Comparison of ENCODE assay signal across 21 cellular contexts in genomic region chr3:169640467-169641148, GRCh38. TPM values are rescaled to one million over a fixed set of nuclear protein-coding genes. Genes with fewer than 3 reads are reported as not detected.
DNase-seq lines count a peak whose midpoint lies in the region; ATAC-seq, FAIRE-seq and TF ChIP-seq lines count a peak whose summit lies in the region.
"Had no signal": no experiment of that assay in that cellular context is flagged by ENCODE, and none has a peak within 500 bp of the region (broad histone marks: within the 10 kb centered on the region; RNA-seq: fewer than 3 reads in every experiment).

No MANE protein-coding gene starts in this region.

- no peaks in the 10 kb centered on the region for H3K9me3 ChIP-seq in HepG2 (ENCODE audit: low read length)
- no peaks in the 10 kb centered on the region for H3K9me3 ChIP-seq in right lobe of liver
- H3K9me3 ChIP-seq in mucosa of descending colon = no peaks in the 10 kb centered on the region
- no peaks in the 10 kb centered on the region for H3K9me3 ChIP-seq in small intestine (ENCODE audit: control insufficient read depth, low read depth)
- no peaks in the 10 kb centered on the region for H3K9me3 ChIP-seq in T-helper 17 cell (ENCODE audit: control insufficient read depth, low read length, poor library complexity, severe bottlenecking)
- H3K9me3 ChIP-seq: BLaER1, Caco-2 had no signal

- TF ChIP-seq CTCF in HepG2 (CRISPR knock-in tag; IDR thresholded peaks at IDR 0.05) = no peak
- no peak for TF ChIP-seq CTCF in right lobe of liver (IDR thresholded peaks at IDR 0.05)
- TF ChIP-seq CTCF in mucosa of descending colon (IDR thresholded peaks at IDR 0.05) = no peak
- no peak for TF ChIP-seq CTCF in GM20000 (IDR thresholded peaks at IDR 0.05; ENCODE audit: extremely low read depth, missing control alignments)

- H3K4me1 Mint-ChIP-seq in effector memory CD8-positive, alpha-beta T cell (ENCODE audit: low read depth in 2 of 2) = no peaks in the 10 kb centered on the region
- no peaks in the 10 kb centered on the region for H3K4me1 Mint-ChIP-seq in T-helper 17 cell
- H3K4me1 Mint-ChIP-seq: CD8-positive, alpha-beta memory T cell had no signal

- peaks cover 67 to 68% of the 10 kb centered on the region in 2 donors for H3K27me3 Mint-ChIP-seq in effector memory CD8-positive, alpha-beta T cell
- peaks cover 59% of the 10 kb centered on the region for H3K27me3 Mint-ChIP-seq in T-helper 17 cell

- TF ChIP-seq POLR2A in HepG2 (IDR thresholded peaks at IDR 0.05; ENCODE audit: insufficient read depth in 1 of 2, low read depth in 2 of 2, low read length in 2 of 2) = no peak
- no peak for TF ChIP-seq POLR2A in right lobe of liver (IDR thresholded peaks at IDR 0.05)

- DNase-seq in HepG2 (ENCODE audit: low spot score) (no peak), right lobe of liver (no peak), mucosa of descending colon (no peak), small intestine (no peak), GM20000 (ENCODE audit: low spot score) (no peak), T-helper 17 cell (no peak)
- no peak for DNase-seq in effector memory CD8-positive, alpha-beta T cell
- DNase-seq: AML-193; Caco-2; CD8-positive, alpha-beta memory T cell; DND-41; GDM1; H7; HFFc6; KBM-7 had no signal

- no peaks in the 10 kb centered on the region for H3K9me3 Mint-ChIP-seq in effector memory CD8-positive, alpha-beta T cell
- H3K9me3 Mint-ChIP-seq: GM23338, HFFc6 had no signal

- POLR2A ChIA-PET in HepG2 (lab: Yijun Ruan, JAX) = no interaction called here

- WGBS in HepG2 (ENCODE audit: low lambda C conversion rate) = 12% methylated on average over 4 of the region's 4 CpGs
- 40% methylated on average over 4 of the region's 4 CpGs for WGBS in right lobe of liver (ENCODE audit: insufficient coverage, low coverage, low lambda C conversion rate, missing lambda C conversion rate)
- 27 to 67% (median 45%) methylated on average over 4 of the region's 4 CpGs for WGBS in small intestine, 3 donors

- H3K4me2 ChIP-seq in HepG2 (ENCODE audit: low read depth, low read length) = no peak overlapping the region
- H3K4me2 ChIP-seq: BLaER1, GM23338 had no signal

- H3K9ac ChIP-seq in HepG2 (ENCODE audit: insufficient read depth, low read depth, low read length) = no peak overlapping the region
- H3K9ac ChIP-seq: BLaER1 had no signal

- no peaks in the 10 kb centered on the region for H4K20me1 ChIP-seq in HepG2 (ENCODE audit: insufficient read depth, low read length)
- H4K20me1 ChIP-seq: BLaER1 had no signal

- intact Hi-C loops in HepG2 (cut with micrococcal nuclease; ENCODE audit: unreplicated experiment) (no loop called here), right lobe of liver (cut with DNase I) (no loop called here), mucosa of descending colon (cut with DNase I, micrococcal nuclease) (no loop called here)

- no peaks in the 10 kb centered on the region for H3K36me3 Mint-ChIP-seq in effector memory CD8-positive, alpha-beta T cell (ENCODE audit: insufficient read depth)
- H3K36me3 Mint-ChIP-seq in T-helper 17 cell (ENCODE audit: low read depth) = no peaks in the 10 kb centered on the region
- H3K36me3 Mint-ChIP-seq: CD8-positive, alpha-beta memory T cell had no signal

- H3K4me3 Mint-ChIP-seq in effector memory CD8-positive, alpha-beta T cell = no peak overlapping the region
- H3K4me3 Mint-ChIP-seq in T-helper 17 cell = no peak overlapping the region
- H3K4me3 Mint-ChIP-seq: CD8-positive, alpha-beta memory T cell; GM23338; HFFc6 had no signal

- no peak for TF ChIP-seq EP300 in HepG2 (IDR thresholded peaks at IDR 0.05; ENCODE audit: low read depth in 2 of 2, low read length in 2 of 2)
- no peak for TF ChIP-seq EP300 in HepG2 (CRISPR knock-in tag; IDR thresholded peaks at IDR 0.05; ENCODE audit: borderline replicate concordance)

- in situ Hi-C loops in HepG2 (cut with HindIII; ENCODE audit: extremely low pct_ligation_motif_present, low pct_unique_long_range_greater_than_20kb) = no loop called here

- H2AFZ ChIP-seq in HepG2 (ENCODE audit: low read length) = no peak overlapping the region
- H2AFZ ChIP-seq: GM23338 had no signal

- FAIRE-seq in HepG2 (lab: Jason Lieb, UNC) (no peak), small intestine (lab: Jason Lieb, UNC) (no peak)

- no TSS peak for BruUV-seq in HepG2 (replicated peaks; lab: Mats Ljungman, UMichigan)

- ATAC-seq in HepG2 (no peak), right lobe of liver (no peak), mucosa of descending colon (peak; percentile 29), HG03442 (IDR thresholded peaks at IDR 0.05; ENCODE audit: unreplicated experiment) (no peak), T-helper 17 cell (no peak)
- ATAC-seq in effector memory CD8-positive, alpha-beta T cell (replicated peaks) = no peak
- ATAC-seq: GM23338 had no signal

- CTCF ChIA-PET in HepG2 (lab: Yijun Ruan, JAX; ENCODE audit: low intra/inter-chr PET ratio, low total read pairs) = no interaction called here

- TF ChIP-seq RAD21 in HepG2 (CRISPR knock-in tag; IDR thresholded peaks at IDR 0.05) = no peak

- no peaks in the 10 kb centered on the region for H3K79me2 ChIP-seq in HepG2 (ENCODE audit: insufficient read depth, low read length)

- H3K36me3 ChIP-seq in HepG2 (replicated peaks in 1 of 2; ENCODE audit: control insufficient read depth in 1 of 2, insufficient read depth in 2 of 2, low read length in 2 of 2) = no peaks in the 10 kb centered on the region
- H3K36me3 ChIP-seq in right lobe of liver = no peaks in the 10 kb centered on the region
- H3K36me3 ChIP-seq in mucosa of descending colon (ENCODE audit: low read depth) = no peaks in the 10 kb centered on the region
- H3K36me3 ChIP-seq in small intestine (ENCODE audit: control insufficient read depth in 2 of 2, insufficient read depth in 2 of 2, low read length in 2 of 2) = no peaks in the 10 kb centered on the region
- H3K36me3 ChIP-seq: BLaER1 had no signal

- H3K27ac ChIP-seq in HepG2 (ENCODE audit: extremely low read length, insufficient read depth, low read length) (no peak overlapping the region), right lobe of liver (no peak overlapping the region), small intestine (ENCODE audit: low read depth in 1 of 2, low read length in 1 of 2) (peak overlapping the region; percentile 41 to 72)
- H3K27ac ChIP-seq: 22Rv1, BLaER1, HL-60 had no signal

- no peak overlapping the region for H3K27ac Mint-ChIP-seq in effector memory CD8-positive, alpha-beta T cell
- H3K27ac Mint-ChIP-seq in T-helper 17 cell = no peak overlapping the region
- H3K27ac Mint-ChIP-seq: CD8-positive, alpha-beta memory T cell; GM23338; HFFc6 had no signal

- H3K4me3 ChIP-seq in HepG2 (replicated peaks in 1 of 3; ENCODE audit: insufficient read depth in 1 of 3, low read depth in 2 of 3, low read length in 3 of 3) (no peak overlapping the region), right lobe of liver (no peak overlapping the region), mucosa of descending colon (no peak overlapping the region), small intestine (ENCODE audit: low read depth in 1 of 2, low read length in 2 of 2) (no peak overlapping the region)
- H3K4me3 ChIP-seq: BLaER1, GM23338 had no signal

- H3K27me3 ChIP-seq in HepG2 (ENCODE audit: control insufficient read depth in 1 of 2, insufficient read depth in 2 of 2, low read length in 2 of 2) (no peaks in the 10 kb centered on the region), right lobe of liver (no peaks in the 10 kb centered on the region), small intestine (ENCODE audit: control insufficient read depth in 2 of 2, insufficient read depth in 2 of 2, low read length in 2 of 2) (no peaks in the 10 kb centered on the region)
- H3K27me3 ChIP-seq: BLaER1 had no signal

- H3K4me1 ChIP-seq in HepG2 (ENCODE audit: insufficient read depth, low read length) (no peaks in the 10 kb centered on the region), right lobe of liver (no peaks in the 10 kb centered on the region), mucosa of descending colon (ENCODE audit: low read depth) (peaks cover 4% of the 10 kb centered on the region), small intestine (ENCODE audit: control insufficient read depth in 2 of 2, insufficient read depth in 1 of 2, low read depth in 1 of 2, low read length in 1 of 2) (peaks cover 0 to 8% of the 10 kb centered on the region in 2 donors)
- H3K4me1 ChIP-seq: BLaER1 had no signal

TF ChIP-seq in HepG2, 621 proteins besides CTCF, POLR2A, EP300 and RAD21:
- TF ChIP-seq ATF7 (IDR thresholded peaks at IDR 0.05) = peak; percentile 98
- TF ChIP-seq ATF7 (CRISPR knock-in tag; IDR thresholded peaks at IDR 0.05) = no peak
- TF ChIP-seq CREB1 (IDR thresholded peaks at IDR 0.05) = peak; percentile 94
- TF ChIP-seq CREB1 (CRISPR knock-in tag; IDR thresholded peaks at IDR 0.05) = no peak
- TF ChIP-seq NAIF1 (CRISPR knock-in tag; IDR thresholded peaks at IDR 0.05; ENCODE audit: borderline replicate concordance) = no peak

RNA-seq across cellular contexts. Expression of gene MECOM, which starts 22.9 kb away (rescaled TPM):
- 0.17 and 0.18 TPM in 2 replicates for total RNA-seq in HepG2 (2016; rRNA removed; fragmentation: Illumina TruSeq; extraction: Trizol)
- 0.09 TPM in 1 of 2 replicates, not detected in the other for total RNA-seq in HepG2 (2016; cell fraction: cytosol; rRNA removed; fragmentation: Illumina TruSeq; extraction: Trizol; ENCODE audit: low read depth)
- total RNA-seq in HepG2 (2016; cell fraction: insoluble cytoplasmic fraction; rRNA removed; fragmentation: Illumina TruSeq; extraction: Trizol) = 0.10 and 0.15 TPM in 2 replicates
- 0.06 and 0.07 TPM in 2 replicates for total RNA-seq in HepG2 (2016; cell fraction: membrane; rRNA removed; fragmentation: Illumina TruSeq; extraction: Trizol)
- total RNA-seq in HepG2 (2016; cell fraction: nucleus; rRNA removed; fragmentation: Illumina TruSeq; extraction: Trizol) = 0.31 and 0.41 TPM in 2 replicates
- 0.04 and 0.29 TPM in 2 replicates for polyA plus RNA-seq in HepG2 (2011; rRNA removed)
- 0.03 and 0.08 TPM in 2 replicates for polyA plus RNA-seq in HepG2 (2011; cell fraction: cytosol; rRNA removed)
- 0.05 and 0.10 TPM in 2 replicates for polyA plus RNA-seq in HepG2 (2011; cell fraction: nucleus; rRNA removed)
- polyA plus RNA-seq in HepG2 (2012) = 0.05 TPM in 1 of 2 replicates, not detected in the other
- not detected in 2 replicates for polyA plus RNA-seq in HepG2 (2016; cell fraction: cytosol; fragmentation: Illumina TruSeq; extraction: Trizol; ENCODE audit: low read depth)
- 0.08 and 0.10 TPM in 2 replicates for polyA plus RNA-seq in HepG2 (2016; cell fraction: insoluble cytoplasmic fraction; fragmentation: Illumina TruSeq; extraction: Trizol; ENCODE audit: low read depth)
- polyA plus RNA-seq in HepG2 (2016; cell fraction: membrane; fragmentation: Illumina TruSeq; extraction: Trizol; ENCODE audit: low read depth) = 0.03 TPM in 1 of 2 replicates, not detected in the other
- 0.20 and 0.21 TPM in 2 replicates for polyA plus RNA-seq in HepG2 (2016; cell fraction: nucleus; fragmentation: Illumina TruSeq; extraction: Trizol; ENCODE audit: insufficient read depth, low read depth)
- 37.6 TPM in 1 of 2 replicates, not detected in the other for polyA minus RNA-seq in HepG2 (2011; rRNA and poly(A)+ RNA removed; ENCODE audit: low replicate concordance)
- 0.35 TPM in 1 of 2 replicates, not detected in the other for polyA minus RNA-seq in HepG2 (2011; cell fraction: cytosol; rRNA and poly(A)+ RNA removed)
- 0.62 and 0.77 TPM in 2 replicates for polyA minus RNA-seq in HepG2 (2011; cell fraction: nucleus; rRNA and poly(A)+ RNA removed)
- total RNA-seq in right lobe of liver = 1 to 10 TPM; 1.1 to 2.9 (median 1.8) TPM
- total RNA-seq in mucosa of descending colon = 100 to 1,000 TPM in 1 of 3 donors, 10 to 100 TPM in 2; 39.8 to 105 (median 90.5) TPM
- polyA plus RNA-seq in small intestine = 10 to 100 TPM; 11.1 to 29.1 (median 20.4) TPM
- 1 to 10 TPM in 1 of 2 donors, under 1 TPM in 1; 0.70 to 1.2 TPM for total RNA-seq in T-helper 17 cell
- total RNA-seq: A673; CD8-positive, alpha-beta memory T cell had no signal
- polyA plus RNA-seq: CD8-positive, alpha-beta memory T cell had no signal

Comparison
In these comparisons a context has a peak if more than half of its experiments do, and no peak if none do; other contexts are left out.
1. H3K27ac ChIP-seq: peak in small intestine (2 of 2); none in HepG2 (single experiment) and right lobe of liver (0 of 3).
2. RNA of gene MECOM, which starts 22.9 kb away (total RNA-seq): 39.8 to 105 TPM in mucosa of descending colon; 1.1 to 2.9 TPM in right lobe of liver, 0.70 to 1.2 TPM in T-helper 17 cell and 0.06 to 0.41 TPM in HepG2; every median in the first group is over 10 times any median in the second.